ENCODE assay signal across 8 cellular contexts in genomic region chr2:152717242-152718046, GRCh38. TPM values are rescaled to one million over a fixed set of nuclear protein-coding genes. Genes with fewer than 3 reads are reported as not detected.
A peak's percentile ranks its signal among the peaks of the same experiment; 100 is the strongest.
DNase-seq lines count a peak whose midpoint lies in the region; ATAC-seq and TF ChIP-seq lines count a peak whose summit lies in the region.

Gene PRPF40A (minus strand): TSS chr2:152717461. CDS start chr2:152717439, 22 bp downstream.

- peak within 1 kb of the TSS; percentile 99 for H3K4me3 ChIP-seq in PC-3 (ENCODE audit: low read length)

- H3K36me3 ChIP-seq in PC-3 (ENCODE audit: low read depth, low read length): peaks cover 34% of the 10 kb centered on the region

- no peaks in the 10 kb centered on the region for H3K27me3 ChIP-seq in PC-3 (ENCODE audit: low read length)

- 0 out of 2 replicates have a peak, but pooled peaks have one; percentile 8 for TF ChIP-seq EP300 in Ishikawa (IDR thresholded peaks at IDR 0.05; ENCODE audit: borderline replicate concordance)

- no peak for TF ChIP-seq RAD21 in Ishikawa (IDR thresholded peaks at IDR 0.05; ENCODE audit: low read depth)

- peak within 1 kb of the TSS; percentile 98 for H3K9ac ChIP-seq in PC-3 (ENCODE audit: low read length)

- no peaks in the 10 kb centered on the region for H3K9me2 ChIP-seq in PC-3 (replicated peaks; ENCODE audit: low read length)

- ATAC-seq in GM21576 (IDR thresholded peaks at IDR 0.05; ENCODE audit: unreplicated experiment) (peak; percentile 64), PC-3 (peak; percentile 76)

- H3F3A ChIP-seq in PC-3 (ENCODE audit: low read length, unreplicated experiment): no peaks in the 10 kb centered on the region

- peak within 1 kb of the TSS; percentile 87 for H3K4me2 ChIP-seq in PC-3 (ENCODE audit: low read length)

- peaks cover 45% of the 10 kb centered on the region for H4K20me1 ChIP-seq in PC-3 (ENCODE audit: low read length)

- H3K4me1 ChIP-seq in PC-3 (ENCODE audit: insufficient read depth, low read length): peaks cover 22% of the 10 kb centered on the region

- H3K79me2 ChIP-seq in PC-3 (ENCODE audit: low read length): peaks cover 75% of the 10 kb centered on the region

- CTCF ChIA-PET in PC-3 (lab: Charles Lee): no interaction called here

- H3K27ac ChIP-seq in PC-3 (ENCODE audit: low read length): peak within 1 kb of the TSS; percentile 83
- H3K27ac ChIP-seq in epithelial cell of prostate: peak within 1 kb of the TSS; percentile 91

- no peaks in the 10 kb centered on the region for H3K9me3 ChIP-seq in PC-3 (ENCODE audit: low read length)

- DNase-seq in DMS114 treated with DMSO at 0.1 percent for 48 hours (lab: John Stamatoyannopoulos, UW; ENCODE audit: unreplicated experiment): peak; percentile 81
- DNase-seq in PC-3: peak; percentile 98
- peak; percentile 97 for DNase-seq in activated T-cell treated with anti-CD3 and anti-CD28 coated beads for 48 hours (ENCODE audit: low read depth)
- DNase-seq in epithelial cell of prostate (ENCODE audit: low read depth, low spot score): peak; percentile 92
- DNase-seq in mucosa of gallbladder (ENCODE audit: low spot score): peak; percentile 99
- peak; percentile 97 for DNase-seq in stimulated activated CD8-positive, alpha-beta memory T cell treated with anti-CD3 and anti-CD28 coated beads, Interleukin-4, amount 100 ng/mL, for 4 hours (ENCODE audit: low read depth in 2 of 2, low spot score in 1 of 2)

- TF ChIP-seq CTCF in PC-3 (conservative IDR thresholded peaks at IDR 0.05; ENCODE audit: low read depth, low read length): no peak

- POLR2A ChIA-PET in PC-3 (lab: Charles Lee; ENCODE audit: unreplicated experiment): interaction anchor here (0.6 to 0.9 kb wide), 5 partner anchors 23 to 909 kb away, joined by 4 to 18 read pairs (median 4); no protein-coding TSS in a partner anchor

- BruUV-seq in PC-3 (replicated peaks; lab: Mats Ljungman, UMichigan): no TSS peak

- H2AFZ ChIP-seq in PC-3 (ENCODE audit: low read length): peak within 1 kb of the TSS; percentile 91

- intact Hi-C loops in PC-3 (cut with micrococcal nuclease): loop anchor here (2.0 kb wide), 1 partner anchor 543 kb away; the partner anchor contains the start of gene STAM2

TF ChIP-seq in Ishikawa, 13 proteins besides CTCF, POLR2A, EP300 and RAD21:
- TF ChIP-seq TEAD4 (IDR thresholded peaks at IDR 0.05) (no peak), YY1 (IDR thresholded peaks at IDR 0.05; ENCODE audit: low read depth) (peak; percentile 77), FOXM1 (IDR thresholded peaks at IDR 0.05; ENCODE audit: borderline replicate concordance, low read depth) (no peak), USF1 (IDR thresholded peaks at IDR 0.05) (no peak), CREB1 (IDR thresholded peaks at IDR 0.05; ENCODE audit: low read depth) (peak; percentile 86), TAF1 (IDR thresholded peaks at IDR 0.05; ENCODE audit: low read depth) (peak; percentile 86), EGR1 (IDR thresholded peaks at IDR 0.05) (peak; percentile 65), TCF12 (IDR thresholded peaks at IDR 0.05; ENCODE audit: low read depth) (peak; percentile 70; the same call in 1 of the 2 replicates), MAX (IDR thresholded peaks at IDR 0.05) (peak; percentile 69), REST (IDR thresholded peaks at IDR 0.05; ENCODE audit: low read depth) (0 out of 2 replicates have a peak, but pooled peaks have one; percentile 6)

RNA-seq across cellular contexts. Expression of gene PRPF40A, which starts in this region (rescaled TPM):
- 120 and 140 TPM in 2 replicates for total RNA-seq in PC-3 (2014; rRNA removed)
- 59.2 TPM for total RNA-seq in mucosa of gallbladder

Comparison
In these comparisons a context has a peak if more than half of its experiments do, and no peak if none do; other contexts are left out.
1. Peak in every context shown above with its lines: DNase-seq, ATAC-seq, H3K4me3 ChIP-seq and H3K27ac ChIP-seq.